In genomic region chr5:99104538-99105132, GRCh38 we compare ENCODE assay signal across 8 cellular contexts.
A peak's percentile ranks its signal among the peaks of the same experiment; 100 is the strongest.
DNase-seq lines count a peak whose midpoint lies in the region; FAIRE-seq and TF ChIP-seq lines count a peak whose summit lies in the region.

No MANE protein-coding gene starts in this region.

- CTCF ChIA-PET in PC-9 (lab: Charles Lee), result interaction anchor here (0.6 to 0.7 kb wide), 6 partner anchors 47 to 1892 kb away, joined by 4 to 19 read pairs (median 9); no protein-coding TSS in a partner anchor

- H3K4me2 ChIP-seq in PC-9 (no peak overlapping the region), parathyroid adenoma (ENCODE audit: low read length) (no peak overlapping the region)

- POLR2A ChIA-PET in PC-9 (lab: Charles Lee; ENCODE audit: unreplicated experiment), result no interaction called here

- no peaks in the 10 kb centered on the region for H3K9me2 ChIP-seq in PC-9 (ENCODE audit: insufficient read depth)

- H3K79me2 ChIP-seq in PC-9 (ENCODE audit: low read depth), result no peaks in the 10 kb centered on the region
- no peaks in the 10 kb centered on the region for H3K79me2 ChIP-seq in parathyroid adenoma

- no peaks in the 10 kb centered on the region for H4K20me1 ChIP-seq in PC-9 (ENCODE audit: insufficient read depth)

- in situ Hi-C loops in G401 (cut with HindIII; ENCODE audit: low sequenced_read_pairs), result no loop called here

- H3K9me3 ChIP-seq in PC-9 (ENCODE audit: insufficient read depth, low read depth) (no peaks in the 10 kb centered on the region), parathyroid adenoma (ENCODE audit: control insufficient read depth, low read length) (no peaks in the 10 kb centered on the region)

- no TSS peak for BruUV-seq in PC-9 (replicated peaks; lab: Mats Ljungman, UMichigan)

- DNase-seq in G401 (ENCODE audit: low spot score), result peak; percentile 38
- peak; percentile 31 for DNase-seq in HTR-8/SVneo (ENCODE audit: insufficient read length, low spot score)
- DNase-seq in PC-9, result no peak
- DNase-seq in epithelial cell of proximal tubule (ENCODE audit: low read depth), result no peak
- DNase-seq in ureter (ENCODE audit: low spot score), result no peak
- DNase-seq in occipital lobe (lab: John Stamatoyannopoulos, UW), result no peak
- no peak for DNase-seq in stimulated activated CD4-positive, alpha-beta T cell treated with anti-CD3 and anti-CD28 coated beads, Interleukin-4, amount 100 ng/mL, for 4 hours

- no peaks in the 10 kb centered on the region for H3F3A ChIP-seq in PC-9 (ENCODE audit: insufficient read depth, low read depth)

- H3K27ac ChIP-seq in PC-9 (no peak overlapping the region), parathyroid adenoma (no peak overlapping the region)

- H2AFZ ChIP-seq in PC-9 (no peak overlapping the region), parathyroid adenoma (peak overlapping the region; percentile 27)

- H3K36me3 ChIP-seq in PC-9 (ENCODE audit: low read depth) (no peaks in the 10 kb centered on the region), parathyroid adenoma (ENCODE audit: control insufficient read depth, insufficient read depth, low read length) (no peaks in the 10 kb centered on the region)

- TF ChIP-seq CTCF in PC-9 (conservative IDR thresholded peaks at IDR 0.05) (peak; percentile 79), epithelial cell of proximal tubule (conservative IDR thresholded peaks at IDR 0.05; ENCODE audit: low read depth, low read length) (peak; percentile 60), parathyroid adenoma (IDR thresholded peaks at IDR 0.05) (peak; percentile 50)

- intact Hi-C loops in PC-9 (cut with micrococcal nuclease; ENCODE audit: unreplicated experiment), result loop anchor here (5.0 kb wide), 1 partner anchor 1208 kb away; no protein-coding TSS in a partner anchor

- H3K27me3 ChIP-seq in PC-9 (ENCODE audit: insufficient read depth, low read depth), result no peaks in the 10 kb centered on the region
- no peaks in the 10 kb centered on the region for H3K27me3 ChIP-seq in parathyroid adenoma (ENCODE audit: control insufficient read depth, insufficient read depth, low read length)

- no peak overlapping the region for H3K9ac ChIP-seq in parathyroid adenoma

- no peaks in the 10 kb centered on the region for H3K4me1 ChIP-seq in PC-9 (replicated peaks; ENCODE audit: insufficient read depth)
- no peaks in the 10 kb centered on the region for H3K4me1 ChIP-seq in parathyroid adenoma

- H3K4me3 ChIP-seq in PC-9, result no peak overlapping the region
- H3K4me3 ChIP-seq in epithelial cell of proximal tubule (ENCODE audit: low read depth, low read length), result no peak overlapping the region
- H3K4me3 ChIP-seq in parathyroid adenoma (ENCODE audit: low read depth, low read length), result no peak overlapping the region

- no peak for FAIRE-seq in HTR-8/SVneo (lab: Jason Lieb, UNC)

Comparison
In these comparisons a context has a peak if more than half of its experiments do, and no peak if none do; other contexts are left out.
1. DNase-seq: peak in G401 (single experiment) and HTR-8/SVneo (single experiment); none in PC-9 (0 of 2), epithelial cell of proximal tubule (single experiment), ureter (single experiment), occipital lobe (single experiment) and stimulated activated CD4-positive, alpha-beta T cell treated with anti-CD3 and anti-CD28 coated beads, Interleukin-4, amount 100 ng/mL, for 4 hours (0 of 2).
2. Peak in every context shown above with its lines, with median percentiles within 50 percentile points of each other: CTCF ChIP-seq.